ENCODE assay signal across 20 cellular contexts in the genomic region with DNA sequence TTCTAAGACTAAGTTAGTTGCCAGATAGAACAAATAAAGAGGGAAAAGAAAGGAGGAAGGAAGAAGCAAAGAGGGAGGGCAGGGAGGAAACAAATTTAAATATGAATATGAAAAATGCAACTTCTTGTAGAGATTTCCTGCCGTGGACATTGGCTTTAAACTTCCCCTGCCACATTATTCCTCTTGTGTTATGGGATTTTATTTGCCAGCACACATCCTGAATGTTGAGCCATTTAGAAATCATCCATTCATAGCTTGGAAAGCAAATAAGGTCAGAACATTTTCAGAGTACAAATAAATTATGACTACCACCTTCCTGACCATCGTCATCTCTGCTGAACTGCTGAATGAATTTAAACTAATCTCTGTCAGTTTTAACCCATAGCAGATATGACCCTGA.
DNase-seq lines count a peak whose midpoint lies in the region; ATAC-seq and TF ChIP-seq lines count a peak whose summit lies in the region.
"Had no signal": no experiment of that assay in that cellular context is flagged by ENCODE, and none has a peak within 500 bp of the region (broad histone marks: within the 10 kb centered on the region; RNA-seq: fewer than 3 reads in every experiment).

No MANE protein-coding gene starts in this region.

- H2BK15ac ChIP-seq in neuronal stem cell (ENCODE audit: low read length): no peak overlapping the region

- H3K79me1 ChIP-seq in neuronal stem cell (ENCODE audit: low read depth, low read length) (no peaks in the 10 kb centered on the region), trophoblast cell (ENCODE audit: low read length) (no peaks in the 10 kb centered on the region)

- H3K9me2 ChIP-seq in GM23338 (ENCODE audit: insufficient read depth): 0 out of 2 replicates have a peak, but pooled peaks cover 4% of the 10 kb centered on the region

- no peaks in the 10 kb centered on the region for H3K9me3 Mint-ChIP-seq in GM23338
- H3K9me3 Mint-ChIP-seq in activated T-cell treated with anti-CD3 and anti-CD28 coated beads, Interleukin-2, amount 50 U/mL, for 24 hours: no peaks in the 10 kb centered on the region

- H2AK5ac ChIP-seq in neuronal stem cell (ENCODE audit: low read depth, low read length) (no peak overlapping the region), trophoblast cell (ENCODE audit: low read length) (no peak overlapping the region)

- H4K91ac ChIP-seq in neuronal stem cell (ENCODE audit: low read depth, low read length, poor library complexity) (no peak overlapping the region), trophoblast cell (ENCODE audit: low read depth, low read length) (no peak overlapping the region)

- no peaks in the 10 kb centered on the region; the same call in 2 of the 3 replicates for H3K36me3 Mint-ChIP-seq in GM23338 (ENCODE audit: low read depth)
- no peaks in the 10 kb centered on the region for H3K36me3 Mint-ChIP-seq in activated T-cell treated with anti-CD3 and anti-CD28 coated beads, Interleukin-2, amount 50 U/mL, for 24 hours (ENCODE audit: low read depth)

- H4K12ac ChIP-seq in trophoblast cell (ENCODE audit: low read depth, low read length): no peak overlapping the region

- H3K4me1 Mint-ChIP-seq in GM23338: peaks cover 12% of the 10 kb centered on the region
- no peaks in the 10 kb centered on the region for H3K4me1 Mint-ChIP-seq in activated T-cell treated with anti-CD3 and anti-CD28 coated beads, Interleukin-2, amount 50 U/mL, for 24 hours (ENCODE audit: low read depth)

- H3K4me2 ChIP-seq in GM23338 (peak overlapping the region; percentile 30; the same call in 1 of the 2 replicates), neuronal stem cell (ENCODE audit: insufficient read depth, low read length, poor library complexity, severe bottlenecking) (no peak overlapping the region), trophoblast cell (ENCODE audit: low read length) (no peak overlapping the region)

- no peaks in the 10 kb centered on the region for H4K20me1 ChIP-seq in GM23338 (replicated peaks; ENCODE audit: insufficient read depth)

- H2BK12ac ChIP-seq in neuronal stem cell (ENCODE audit: low read length): no peak overlapping the region
- no peak overlapping the region for H2BK12ac ChIP-seq in trophoblast cell (ENCODE audit: low read length)

- ATAC-seq in GM23338: no peak

- H3K4me3 ChIP-seq in GM23338 (no peak overlapping the region), neuronal stem cell (ENCODE audit: low read length in 2 of 2) (no peak overlapping the region), sigmoid colon (no peak overlapping the region), trophoblast cell (ENCODE audit: low read depth, low read length) (no peak overlapping the region)
- H3K4me3 ChIP-seq: GM23248, HAP-1 had no signal

- no peak overlapping the region for H3K18ac ChIP-seq in neuronal stem cell (ENCODE audit: low read length)
- H3K18ac ChIP-seq in trophoblast cell (ENCODE audit: low read length): no peak overlapping the region

- TF ChIP-seq POLR2A in sigmoid colon (IDR thresholded peaks at IDR 0.05): no peak

- H3K27me3 ChIP-seq in GM23338 (ENCODE audit: insufficient read depth) (no peaks in the 10 kb centered on the region), neuronal stem cell (ENCODE audit: control insufficient read depth in 3 of 3, insufficient read depth in 3 of 3, low read depth in 1 of 3, low read length in 3 of 3) (no peaks in the 10 kb centered on the region), sigmoid colon (no peaks in the 10 kb centered on the region), trophoblast cell (ENCODE audit: insufficient read depth, low read length) (no peaks in the 10 kb centered on the region)

- H3K9ac ChIP-seq in neuronal stem cell (ENCODE audit: low read depth, low read length, poor library complexity) (no peak overlapping the region), trophoblast cell (ENCODE audit: low read length) (no peak overlapping the region)
- H3K9ac ChIP-seq: GM23248 had no signal

- peak overlapping the region; percentile 49 for H3K27ac Mint-ChIP-seq in GM23338
- H3K27ac Mint-ChIP-seq in activated T-cell treated with anti-CD3 and anti-CD28 coated beads, Interleukin-2, amount 50 U/mL, for 24 hours: no peak overlapping the region

- TF ChIP-seq CTCF in GM23338 (conservative IDR thresholded peaks at IDR 0.05; ENCODE audit: low read depth in 2 of 2): no peak
- no peak for TF ChIP-seq CTCF in VCaP (conservative IDR thresholded peaks at IDR 0.05)
- no peak for TF ChIP-seq CTCF in sigmoid colon (IDR thresholded peaks at IDR 0.05)

- H3K23ac ChIP-seq in neuronal stem cell (ENCODE audit: low read depth, low read length, poor library complexity) (no peak overlapping the region), trophoblast cell (ENCODE audit: low read length) (no peak overlapping the region)

- H2BK5ac ChIP-seq in neuronal stem cell (ENCODE audit: low read length): no peak overlapping the region
- no peak overlapping the region for H2BK5ac ChIP-seq in trophoblast cell (ENCODE audit: low read depth, low read length, poor library complexity)

- intact Hi-C loops in sigmoid colon (cut with DNase I): no loop called here

- no peak overlapping the region for H2BK120ac ChIP-seq in neuronal stem cell (ENCODE audit: low read depth, low read length)
- H2BK120ac ChIP-seq in trophoblast cell (ENCODE audit: insufficient read depth, low read length, poor library complexity): no peak overlapping the region

- H3K36me3 ChIP-seq in GM23338 (ENCODE audit: insufficient read depth) (no peaks in the 10 kb centered on the region), neuronal stem cell (replicated peaks in 1 of 2; ENCODE audit: control insufficient read depth in 2 of 2, insufficient read depth in 2 of 2, low read length in 2 of 2) (no peaks in the 10 kb centered on the region), sigmoid colon (no peaks in the 10 kb centered on the region), trophoblast cell (ENCODE audit: control insufficient read depth in 1 of 2, insufficient read depth in 2 of 2, low read length in 2 of 2) (no peaks in the 10 kb centered on the region)
- H3K36me3 ChIP-seq: HAP-1 had no signal

- no peak overlapping the region for H3K4ac ChIP-seq in neuronal stem cell (ENCODE audit: low read length)
- H3K4ac ChIP-seq in trophoblast cell (ENCODE audit: low read depth, low read length): no peak overlapping the region

- H3K79me2 ChIP-seq in GM23338 (replicated peaks; ENCODE audit: insufficient read depth) (no peaks in the 10 kb centered on the region), trophoblast cell (ENCODE audit: control insufficient read depth, insufficient read depth, low read length, poor library complexity) (no peaks in the 10 kb centered on the region)

- H4K8ac ChIP-seq in neuronal stem cell (ENCODE audit: low read depth, low read length) (no peak overlapping the region), trophoblast cell (ENCODE audit: low read depth, low read length) (no peak overlapping the region)

- H3K14ac ChIP-seq in neuronal stem cell (ENCODE audit: low read length) (no peak overlapping the region), trophoblast cell (ENCODE audit: low read length) (no peak overlapping the region)

- no peak for TF ChIP-seq EP300 in sigmoid colon (IDR thresholded peaks at IDR 0.05)

- H3K9me3 ChIP-seq in neuronal stem cell (replicated peaks in 1 of 2; ENCODE audit: control insufficient read depth in 2 of 2, insufficient read depth in 1 of 2, low read depth in 1 of 2, low read length in 2 of 2): no peaks in the 10 kb centered on the region
- H3K9me3 ChIP-seq in sigmoid colon: no peaks in the 10 kb centered on the region
- no peaks in the 10 kb centered on the region for H3K9me3 ChIP-seq in trophoblast cell (ENCODE audit: insufficient read depth, low read depth, low read length)
- H3K9me3 ChIP-seq: HAP-1 had no signal

- H3K27me3 Mint-ChIP-seq in GM23338 (ENCODE audit: insufficient read depth, low read depth, poor library complexity): no peaks in the 10 kb centered on the region
- H3K27me3 Mint-ChIP-seq in activated T-cell treated with anti-CD3 and anti-CD28 coated beads, Interleukin-2, amount 50 U/mL, for 24 hours: no peaks in the 10 kb centered on the region

- H3K4me1 ChIP-seq in GM23338 (ENCODE audit: insufficient read depth) (peaks cover 12% of the 10 kb centered on the region), neuronal stem cell (ENCODE audit: control insufficient read depth in 2 of 2, insufficient read depth in 1 of 2, low read depth in 1 of 2, low read length in 2 of 2) (no peaks in the 10 kb centered on the region), sigmoid colon (peaks cover 0 to 7% (median 0%) of the 10 kb centered on the region in 4 donors), trophoblast cell (ENCODE audit: control insufficient read depth in 1 of 2, insufficient read depth in 2 of 2, low read length in 2 of 2) (no peaks in the 10 kb centered on the region)

- H3K27ac ChIP-seq in GM23338 (ENCODE audit: low read depth): no peak overlapping the region
- peak overlapping the region; percentile 25; the same call in 1 of the 2 replicates for H3K27ac ChIP-seq in VCaP
- no peak overlapping the region for H3K27ac ChIP-seq in neuronal stem cell (replicated peaks; ENCODE audit: low read length)
- no peak overlapping the region for H3K27ac ChIP-seq in sigmoid colon
- no peak overlapping the region for H3K27ac ChIP-seq in trophoblast cell (ENCODE audit: low read depth, low read length)
- H3K27ac ChIP-seq: GM23248, RWPE1 had no signal

- no peaks in the 10 kb centered on the region for H3F3A ChIP-seq in GM23338 (replicated peaks; ENCODE audit: low read depth)

- WGBS in neuronal stem cell (ENCODE audit: extremely low coverage in 2 of 2, insufficient read length in 2 of 2, insufficient replicate concordance in 1 of 2), 2 donors: no CpG with 5 or more reads among the region's 2 CpGs
- 14 to 36% methylated on average over 2 of the region's 2 CpGs for WGBS in sigmoid colon, 2 donors
- WGBS in trophoblast cell (ENCODE audit: extremely low coverage, insufficient coverage, insufficient read length): no CpG with 5 or more reads among the region's 2 CpGs

- H3K4me3 Mint-ChIP-seq in GM23338: no peak overlapping the region
- H3K4me3 Mint-ChIP-seq in activated T-cell treated with anti-CD3 and anti-CD28 coated beads, Interleukin-2, amount 50 U/mL, for 24 hours: no peak overlapping the region

- DNase-seq in GM23338 (ENCODE audit: low spot score): no peak
- DNase-seq in hepatic stellate cell (ENCODE audit: low spot score): peak; percentile 1
- no peak for DNase-seq in neuronal stem cell (ENCODE audit: low spot score)
- DNase-seq in sigmoid colon: no peak
- DNase-seq in trophoblast cell: no peak
- DNase-seq in Ammon's horn (ENCODE audit: low spot score): no peak
- DNase-seq in activated T-cell treated with anti-CD3 and anti-CD28 coated beads, Interleukin-2, amount 50 U/mL, for 24 hours: no peak
- DNase-seq: Calu3, GM23248, KG1, MM.1S, NCI-H1417 treated with DMSO at 0.1 percent for 48 hours, NCI-H1694 treated with DMSO at 0.1 percent for 48 hours, NCI-H2081, NCI-H2227 treated with DMSO at 0.1 percent for 48 hours, NCI-H526 treated with DMSO at 0.1 percent for 48 hours, SHP77 had no signal

- H2AFZ ChIP-seq in GM23338: no peak overlapping the region
- peak overlapping the region; percentile 25 for H2AFZ ChIP-seq in neuronal stem cell (ENCODE audit: low read length)
- H2AFZ ChIP-seq in trophoblast cell (ENCODE audit: insufficient read depth, low read length, poor library complexity): no peak overlapping the region
- H2AFZ ChIP-seq: GM23248 had no signal

TF ChIP-seq in GM23338, 12 proteins besides CTCF, POLR2A, EP300 and RAD21 (continues in another document):
- TF ChIP-seq NANOG (IDR thresholded peaks at IDR 0.05; ENCODE audit: borderline replicate concordance): no peak
- TF ChIP-seq EZH2 (IDR thresholded peaks at IDR 0.05; ENCODE audit: low read depth, unreplicated experiment): no peak
